10 cellular contexts compared by ENCODE assay signal in genomic region chr19:5681446-5682292, GRCh38. TPM values are rescaled to one million over a fixed set of nuclear protein-coding genes. Genes with fewer than 3 reads are reported as not detected.
DNase-seq lines count a peak whose midpoint lies in the region; ATAC-seq and TF ChIP-seq lines count a peak whose summit lies in the region.
"Had no signal": no experiment of that assay in that cellular context is flagged by ENCODE, and none has a peak within 500 bp of the region (broad histone marks: within the 10 kb centered on the region; RNA-seq: fewer than 3 reads in every experiment).

No MANE protein-coding gene starts in this region.

- peak overlapping the region in 8 of 10 donors; percentile 78 to 97 (median 83) for H3K4me3 ChIP-seq in heart right ventricle
- peak overlapping the region in 1 of 2 donors; percentile 90 for H3K4me3 ChIP-seq in right atrium auricular region
- peak overlapping the region; percentile 77 to 88 (median 77) for H3K4me3 ChIP-seq in mammary epithelial cell (replicated peaks in 1 of 3; ENCODE audit: insufficient read depth in 1 of 3, low read depth in 2 of 3, low read length in 3 of 3)
- H3K4me3 ChIP-seq in mucosa of rectum (ENCODE audit: low read length in 2 of 2): peak overlapping the region; percentile 98
- peak overlapping the region; percentile 85 to 96 for H3K4me3 ChIP-seq in vagina

- no peaks in the 10 kb centered on the region for H3K9me3 ChIP-seq in heart right ventricle
- no peaks in the 10 kb centered on the region for H3K9me3 ChIP-seq in right atrium auricular region
- no peaks in the 10 kb centered on the region for H3K9me3 ChIP-seq in mammary epithelial cell (replicated peaks; ENCODE audit: insufficient read depth, low read length)
- H3K9me3 ChIP-seq in mucosa of rectum (ENCODE audit: control insufficient read depth in 2 of 2, low read length in 2 of 2): no peaks in the 10 kb centered on the region
- H3K9me3 ChIP-seq in vagina: no peaks in the 10 kb centered on the region

- no TSS peak for BruUV-seq in mammary epithelial cell (replicated peaks; lab: Mats Ljungman, UMichigan)

- no peak overlapping the region for H3K9ac ChIP-seq in mammary epithelial cell (ENCODE audit: insufficient read depth, low read length)
- H3K9ac ChIP-seq in mucosa of rectum (ENCODE audit: low read depth in 1 of 2, low read length in 2 of 2): peak overlapping the region in 1 of 2 donors; percentile 98

- H3K27me3 ChIP-seq in heart right ventricle: no peaks in the 10 kb centered on the region
- no peaks in the 10 kb centered on the region for H3K27me3 ChIP-seq in right atrium auricular region
- no peaks in the 10 kb centered on the region for H3K27me3 ChIP-seq in mammary epithelial cell (ENCODE audit: insufficient read depth, low read length)
- H3K27me3 ChIP-seq in mucosa of rectum (ENCODE audit: control insufficient read depth in 2 of 2, insufficient read depth in 2 of 2, low read length in 2 of 2): no peaks in the 10 kb centered on the region
- no peaks in the 10 kb centered on the region for H3K27me3 ChIP-seq in vagina

- in situ Hi-C loops in mammary epithelial cell (cut with MboI; ENCODE audit: low sequenced_read_pairs in 2 of 2): no loop called here

- ATAC-seq in heart right ventricle (no peak), HG03025 (IDR thresholded peaks at IDR 0.05; ENCODE audit: low FRiP score, unreplicated experiment) (no peak)

- H3K4me1 ChIP-seq in heart right ventricle: peaks cover 5 to 24% (median 17%) of the 10 kb centered on the region in 9 donors
- H3K4me1 ChIP-seq in right atrium auricular region: peaks cover 0 to 23% of the 10 kb centered on the region in 2 donors
- H3K4me1 ChIP-seq in mammary epithelial cell (ENCODE audit: insufficient read depth, low read length): peaks cover 9% of the 10 kb centered on the region
- peaks cover 16 to 19% of the 10 kb centered on the region in 2 donors for H3K4me1 ChIP-seq in mucosa of rectum (ENCODE audit: control insufficient read depth in 2 of 2, insufficient read depth in 2 of 2, low read length in 2 of 2)
- peaks cover 26% of the 10 kb centered on the region for H3K4me1 ChIP-seq in vagina

- no peak for TF ChIP-seq POLR2A in vagina (IDR thresholded peaks at IDR 0.05)

- H3K27ac ChIP-seq in heart right ventricle (no peak overlapping the region), right atrium auricular region (no peak overlapping the region), mammary epithelial cell (ENCODE audit: insufficient read depth, low read depth, low read length) (no peak overlapping the region), mucosa of rectum (ENCODE audit: low read depth in 2 of 2, low read length in 2 of 2) (no peak overlapping the region), vagina (no peak overlapping the region)

- peak overlapping the region; percentile 94 for H2AFZ ChIP-seq in mammary epithelial cell (ENCODE audit: low read depth, low read length)

- intact Hi-C loops in heart right ventricle (cut with DNase I): loop anchor here in 3 of 10 donors (2.0 to 5.0 kb wide), 3 partner anchors 39 to 59 kb away; partner anchors contain the start of genes SAFB (in 2 of the 3), SAFB2 (in 2 of the 3), CATSPERD (in 1 of the 3) and LONP1 (in 1 of the 3)
- intact Hi-C loops in mammary epithelial cell (cut with micrococcal nuclease): no loop called here
- intact Hi-C loops in vagina (cut with DNase I): no loop called here

- 79 to 80% methylated on average over 14 of the region's 14 CpGs for WGBS in heart right ventricle, 2 donors
- 88% methylated on average over 11 of the region's 14 CpGs for WGBS in mammary epithelial cell (ENCODE audit: low coverage, missing lambda C conversion rate)

- peaks cover 18% of the 10 kb centered on the region for H3K79me2 ChIP-seq in mammary epithelial cell (ENCODE audit: insufficient read depth, low read length)

- dilution Hi-C loops in mammary epithelial cell (cut with HindIII; ENCODE audit: low sequenced_read_pairs): no loop called here

- DNase-seq in heart right ventricle (no peak), right atrium auricular region (ENCODE audit: low spot score) (no peak), mammary epithelial cell (no peak), vagina (ENCODE audit: extremely low spot score in 2 of 2) (no peak), NCI-H2029 treated with DMSO at 0.1 percent for 48 hours (lab: John Stamatoyannopoulos, UW) (no peak)
- no peak for DNase-seq in effector CD4-positive, alpha-beta T cell

- H4K20me1 ChIP-seq in mammary epithelial cell (ENCODE audit: insufficient read depth, low read length): no peaks in the 10 kb centered on the region

- CTCF ChIA-PET in mammary epithelial cell (lab: Charles Lee; ENCODE audit: low non-redundant PET): no interaction called here

- H3K36me3 ChIP-seq in heart right ventricle (peaks cover 0 to 16% (median 0%) of the 10 kb centered on the region in 9 donors), right atrium auricular region (peaks cover 12% of the 10 kb centered on the region), mammary epithelial cell (ENCODE audit: insufficient read depth, low read length) (no peaks in the 10 kb centered on the region), mucosa of rectum (ENCODE audit: control insufficient read depth in 2 of 2, insufficient read depth in 2 of 2, low read length in 2 of 2) (peaks cover 0 to 6% of the 10 kb centered on the region in 2 donors), vagina (no peaks in the 10 kb centered on the region)

- TF ChIP-seq CTCF in heart right ventricle (IDR thresholded peaks at IDR 0.05): no peak
- no peak for TF ChIP-seq CTCF in right atrium auricular region (IDR thresholded peaks at IDR 0.05)
- no peak for TF ChIP-seq CTCF in mammary epithelial cell (conservative IDR thresholded peaks at IDR 0.05 in 1 of 2, IDR thresholded peaks at IDR 0.05 in 1 of 2; ENCODE audit: extremely low read depth in 1 of 2, insufficient read depth in 1 of 2, low read depth in 1 of 2, low read length in 2 of 2)
- no peak for TF ChIP-seq CTCF in vagina (IDR thresholded peaks at IDR 0.05)

- H3K4me2 ChIP-seq in mammary epithelial cell (ENCODE audit: insufficient read depth, low read depth, low read length): peak overlapping the region; percentile 96

RNA-seq across cellular contexts. Expression of gene HSD11B1L, which starts 0.8 kb away (rescaled TPM):
- total RNA-seq in heart right ventricle (1 to 10 TPM; 3.3 to 7.6 (median 4.2) TPM), right atrium auricular region (10 to 100 TPM; 10.3 to 12.6 TPM), mammary epithelial cell (10 to 100 TPM in 1 of 2 donors, 1 to 10 TPM in 1; 6.4 to 10.5 TPM), vagina (10.3 TPM)
- polyA plus RNA-seq in heart right ventricle (10 to 100 TPM in 1 of 2 donors, 1 to 10 TPM in 1; 6.3 to 13.2 TPM), mammary epithelial cell (5.2 TPM)
- 4.6 TPM for polyA minus RNA-seq in mammary epithelial cell

RNA-seq across cellular contexts. Expression of gene MICOS13, which starts 1.4 kb away (rescaled TPM):
- 100 to 1,000 TPM; 122 to 173 (median 133) TPM for total RNA-seq in heart right ventricle
- polyA plus RNA-seq in heart right ventricle: 100 to 1,000 TPM; 263 to 658 TPM
- 10 to 100 TPM; 87.7 to 98.8 TPM for total RNA-seq in right atrium auricular region
- 10 to 100 TPM; 25.3 to 71.2 TPM for total RNA-seq in mammary epithelial cell
- polyA plus RNA-seq in mammary epithelial cell: 46.8 TPM
- polyA minus RNA-seq in mammary epithelial cell: 14.5 TPM
- total RNA-seq in vagina: 83.2 TPM

RNA-seq across cellular contexts. Expression of gene RPL36, which starts 8.4 kb away (rescaled TPM):
- total RNA-seq in heart right ventricle (100 to 1,000 TPM; 270 to 463 (median 322) TPM), right atrium auricular region (100 to 1,000 TPM; 222 to 483 TPM), mammary epithelial cell (100 to 1,000 TPM; 323 to 990 TPM), vagina (703 TPM)
- polyA plus RNA-seq in heart right ventricle (1,000 to 10,000 TPM in 1 of 2 donors, 100 to 1,000 TPM in 1; 980 to 1,152 TPM), mammary epithelial cell (717 TPM)
- 88.8 TPM for polyA minus RNA-seq in mammary epithelial cell

RNA-seq across cellular contexts. Expression of gene LONP1, which starts 38.3 kb away (rescaled TPM):
- total RNA-seq in heart right ventricle: 100 to 1,000 TPM in 1 of 10 donors, 10 to 100 TPM in 9; 71.4 to 101 (median 88.5) TPM
- polyA plus RNA-seq in heart right ventricle: 100 to 1,000 TPM in 1 of 2 donors, 10 to 100 TPM in 1; 95.0 to 121 TPM
- 10 to 100 TPM; 65.0 to 65.4 TPM for total RNA-seq in right atrium auricular region
- total RNA-seq in mammary epithelial cell: 10 to 100 TPM; 73.7 to 88.3 TPM
- polyA plus RNA-seq in mammary epithelial cell: 55.0 TPM
- polyA minus RNA-seq in mammary epithelial cell: 64.3 TPM
- total RNA-seq in vagina: 53.3 TPM

RNA-seq across cellular contexts. Expression of gene CATSPERD, which starts 38.8 kb away (rescaled TPM):
- total RNA-seq in heart right ventricle (not detected), right atrium auricular region (not detected), mammary epithelial cell (not detected), vagina (not detected)
- polyA plus RNA-seq in heart right ventricle (not detected), mammary epithelial cell (not detected)
- polyA minus RNA-seq in mammary epithelial cell: not detected
- total RNA-seq: esophagus mucosa, Right ventricle myocardium inferior had no signal
